32 cellular contexts compared by ENCODE assay signal in genomic region chr10:121853950-121854349, GRCh38.
"Had no signal": no experiment of that assay in that cellular context is flagged by ENCODE, and none has a peak within 500 bp of the region (broad histone marks: within the 10 kb centered on the region; RNA-seq: fewer than 3 reads in every experiment).

No MANE protein-coding gene starts in this region.

- H3K4me3 Mint-ChIP-seq: naive thymus-derived CD8-positive, alpha-beta T cell; natural killer cell treated with Interleukin-12 subunit alpha and Interleukin-12 subunit beta and Interleukin-15 and Interleukin-18, amount 100 ng/mL, for 72 hours; nephron progenitor cell; neural crest cell; stimulated activated memory B cell treated with anti-CD40 and anti-IgM and Interleukin-4, amounts not matched to agents 10 μg/mL and 1 μg/mL and 100 μg/mL, for 72 hours; stimulated activated naive CD8-positive, alpha-beta T cell treated with anti-CD3 and anti-CD28 coated beads, Interleukin-15, amount 100 ng/mL, for 72 hours; type B pancreatic cell had no signal

- ATAC-seq: naive thymus-derived CD8-positive, alpha-beta T cell; natural killer cell treated with Interleukin-12 subunit alpha and Interleukin-12 subunit beta and Interleukin-15 and Interleukin-18, amount 100 ng/mL, for 72 hours; psoas muscle; right cardiac atrium; stimulated activated memory B cell treated with anti-CD40 and anti-IgM and Interleukin-4, amounts not matched to agents 10 μg/mL and 1 μg/mL and 100 μg/mL, for 72 hours; stimulated activated naive CD8-positive, alpha-beta T cell treated with anti-CD3 and anti-CD28 coated beads, Interleukin-15, amount 100 ng/mL, for 72 hours; stimulated activated naive CD8-positive, alpha-beta T cell treated with anti-CD3 and anti-CD28 coated beads, Interleukin-15, Interleukin-2, amounts not matched to agents 100 U/mL and 50 U/mL, for 24 hours; upper lobe of right lung had no signal

- H3K27ac ChIP-seq: ovary, parathyroid adenoma, psoas muscle, right lobe of liver, sigmoid colon, spleen, suprapubic skin, testis, tibial artery, transverse colon, upper lobe of right lung, uterus had no signal

- H3K27me3 Mint-ChIP-seq: naive thymus-derived CD8-positive, alpha-beta T cell; natural killer cell treated with Interleukin-12 subunit alpha and Interleukin-12 subunit beta and Interleukin-15 and Interleukin-18, amount 100 ng/mL, for 72 hours; progenitor cell of endocrine pancreas; stimulated activated memory B cell treated with anti-CD40 and anti-IgM and Interleukin-4, amounts not matched to agents 10 μg/mL and 1 μg/mL and 100 μg/mL, for 72 hours; stimulated activated naive CD8-positive, alpha-beta T cell treated with anti-CD3 and anti-CD28 coated beads, Interleukin-15, amount 100 ng/mL, for 72 hours; type B pancreatic cell had no signal

- H3K36me3 ChIP-seq: ovary, uterus had no signal

- H3K4me1 ChIP-seq: parathyroid adenoma, psoas muscle, sigmoid colon, spleen, suprapubic skin, testis, tibial artery, transverse colon, upper lobe of right lung, uterus had no signal

- H2AFZ ChIP-seq: parathyroid adenoma had no signal

- H3K9ac ChIP-seq: parathyroid adenoma had no signal

- H3K9me3 Mint-ChIP-seq: natural killer cell treated with Interleukin-12 subunit alpha and Interleukin-12 subunit beta and Interleukin-15 and Interleukin-18, amount 100 ng/mL, for 72 hours had no signal

- H3K79me2 ChIP-seq: parathyroid adenoma had no signal

- H3K27ac Mint-ChIP-seq: natural killer cell treated with Interleukin-12 subunit alpha and Interleukin-12 subunit beta and Interleukin-15 and Interleukin-18, amount 100 ng/mL, for 72 hours; progenitor cell of endocrine pancreas; stimulated activated memory B cell treated with anti-CD40 and anti-IgM and Interleukin-4, amounts not matched to agents 10 μg/mL and 1 μg/mL and 100 μg/mL, for 72 hours; stimulated activated naive CD8-positive, alpha-beta T cell treated with anti-CD3 and anti-CD28 coated beads, Interleukin-15, amount 100 ng/mL, for 72 hours; type B pancreatic cell had no signal

- H3K9me3 ChIP-seq: ovary, sigmoid colon, suprapubic skin, testis, tibial artery, transverse colon, upper lobe of right lung, uterus had no signal

- DNase-seq: naive thymus-derived CD8-positive, alpha-beta T cell; nephron progenitor cell; occipital lobe; ovary; posterior cingulate gyrus; psoas muscle; right cardiac atrium; right lobe of liver; sigmoid colon; small intestine; spleen; stimulated activated CD4-positive, alpha-beta T cell treated with anti-CD3 and anti-CD28 coated beads, Interleukin-12 subunit alpha, Interleukin-12 subunit beta, amount 100 ng/mL, for 4 hours; stimulated activated CD4-positive, alpha-beta T cell treated with anti-CD3 and anti-CD28 coated beads, Interleukin-1b, Interleukin-23, amount 100 ng/mL, for 48 hours; stimulated activated CD4-positive, alpha-beta T cell treated with anti-CD3 and anti-CD28 coated beads, Interleukin-4, amount 100 ng/mL, for 1 hour; stimulated activated CD4-positive, alpha-beta T cell treated with anti-CD3 and anti-CD28 coated beads, Interleukin-4, amount 100 ng/mL, for 4 hours; stimulated activated CD8-positive, alpha-beta memory T cell treated with anti-CD3 and anti-CD28 coated beads, Interleukin-4, amount 100 ng/mL, for 48 hours; stimulated activated naive CD4-positive, alpha-beta T cell; stimulated activated naive CD8-positive, alpha-beta T cell treated with anti-CD3 and anti-CD28 coated beads, Interleukin-15, amount 100 ng/mL, for 72 hours; stimulated activated naive CD8-positive, alpha-beta T cell treated with anti-CD3 and anti-CD28 coated beads, Interleukin-15, Interleukin-2, amounts not matched to agents 100 U/mL and 50 U/mL, for 24 hours; substantia nigra; testis; tibial artery; transverse colon; upper lobe of right lung; uterus had no signal

- H3K27me3 ChIP-seq: ovary, right lobe of liver, sigmoid colon, spleen, suprapubic skin, testis, tibial artery, transverse colon, upper lobe of right lung had no signal

- H3K4me3 ChIP-seq: ovary, psoas muscle, right lobe of liver, sigmoid colon, spleen, suprapubic skin, testis, tibial artery, transverse colon, upper lobe of right lung, uterus had no signal

- H3K4me1 Mint-ChIP-seq: nephron progenitor cell; neural crest cell; stimulated activated memory B cell treated with anti-CD40 and anti-IgM and Interleukin-4, amounts not matched to agents 10 μg/mL and 1 μg/mL and 100 μg/mL, for 72 hours; stimulated activated naive CD8-positive, alpha-beta T cell treated with anti-CD3 and anti-CD28 coated beads, Interleukin-15, amount 100 ng/mL, for 72 hours had no signal
